ENCODE assay signal across 13 cellular contexts in the genomic region with DNA sequence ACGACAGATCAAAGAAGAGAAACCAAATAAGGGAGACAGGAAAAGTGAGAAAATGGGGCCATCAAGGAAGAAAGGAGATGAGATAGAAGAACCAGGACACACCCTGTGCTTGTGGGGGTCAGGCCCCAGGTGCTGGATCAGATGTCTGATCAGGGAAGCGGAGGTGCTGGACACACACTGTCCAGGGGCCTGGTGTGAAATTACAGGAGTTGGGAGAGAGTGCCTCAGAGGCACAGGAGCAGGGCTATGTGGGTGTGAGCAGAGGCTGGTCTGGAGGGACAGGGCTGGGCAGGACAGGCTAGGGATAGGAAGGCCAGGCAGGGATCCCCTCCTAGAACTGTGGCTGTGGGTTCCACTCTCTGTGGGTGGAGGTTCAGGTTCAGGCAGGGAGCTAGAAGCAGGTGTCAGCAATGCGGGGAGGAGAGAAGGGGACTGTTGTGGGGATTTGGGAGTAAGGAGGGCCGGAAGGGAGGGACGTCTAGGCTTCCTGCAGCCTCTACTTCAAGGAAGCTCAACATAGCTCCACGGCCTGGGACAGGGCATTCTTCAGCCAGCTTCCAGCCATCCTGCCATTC. TPM values are rescaled to one million over a fixed set of nuclear protein-coding genes. Genes with fewer than 3 reads are reported as not detected.
DNase-seq lines count a peak whose midpoint lies in the region; ATAC-seq and TF ChIP-seq lines count a peak whose summit lies in the region.
"Had no signal": no experiment of that assay in that cellular context is flagged by ENCODE, and none has a peak within 500 bp of the region (broad histone marks: within the 10 kb centered on the region; RNA-seq: fewer than 3 reads in every experiment).

No MANE protein-coding gene starts in this region.

- peak overlapping the region; percentile 29 for H2AFZ ChIP-seq in mesenchymal stem cell (ENCODE audit: low read depth, low read length)

- TF ChIP-seq EP300 in stomach (IDR thresholded peaks at IDR 0.05), result no peak

- H4K8ac ChIP-seq in mesenchymal stem cell (ENCODE audit: low read length), result no peak overlapping the region

- H3K27me3 ChIP-seq in mesenchymal stem cell (ENCODE audit: control insufficient read depth in 1 of 2, insufficient read depth in 1 of 2, low read length in 2 of 2), result peaks cover 15 to 16% of the 10 kb centered on the region in 2 experiments
- no peaks in the 10 kb centered on the region for H3K27me3 ChIP-seq in stomach
- H3K27me3 ChIP-seq: esophagus squamous epithelium, ovary had no signal

- peak overlapping the region; percentile 30 for H2AK5ac ChIP-seq in mesenchymal stem cell (ENCODE audit: low read length, severe bottlenecking)

- no peak overlapping the region for H3K4me3 ChIP-seq in mesenchymal stem cell (ENCODE audit: insufficient read depth in 1 of 2, low read depth in 1 of 2, low read length in 2 of 2)
- no peak overlapping the region for H3K4me3 ChIP-seq in coronary artery
- no peak overlapping the region for H3K4me3 ChIP-seq in stomach
- H3K4me3 ChIP-seq: ovary had no signal

- no peak overlapping the region for H3K14ac ChIP-seq in mesenchymal stem cell (ENCODE audit: low read length in 2 of 2)

- no peaks in the 10 kb centered on the region for H3K9me3 Mint-ChIP-seq in activated naive CD4-positive, alpha-beta T cell treated with anti-CD3 and anti-CD28 coated beads, Interleukin-2, amount 50 U/mL, for 72 hours
- no peaks in the 10 kb centered on the region for H3K9me3 Mint-ChIP-seq in activated T-helper 2 cell treated with anti-CD3 and anti-CD28 coated beads, Interferon-gamma antibody, Interleukin-2, Interleukin-4, amounts not matched to agents 10 μg/mL and 5 μg/mL and 100 μg/mL, durations not matched to agents 14 hours and 24 hours and 36 hours

- H3K27ac ChIP-seq in mesenchymal stem cell (ENCODE audit: low read length, poor library complexity, severe bottlenecking) (no peak overlapping the region), temporal lobe (ENCODE audit: low read depth, low read length) (peak overlapping the region; percentile 92), coronary artery (no peak overlapping the region), stomach (no peak overlapping the region)
- H3K27ac ChIP-seq: esophagus squamous epithelium, ovary had no signal

- WGBS in mesenchymal stem cell, result 79% methylated on average over 5 of the region's 6 CpGs
- WGBS in stomach, 5 donors, result 82 to 91% (median 89%) methylated on average over 6 of the region's 6 CpGs

- no peaks in the 10 kb centered on the region for H3K9me3 ChIP-seq in mesenchymal stem cell (ENCODE audit: control insufficient read depth, low read length)
- no peaks in the 10 kb centered on the region for H3K9me3 ChIP-seq in stomach
- H3K9me3 ChIP-seq: esophagus squamous epithelium, ovary had no signal

- TF ChIP-seq CTCF in coronary artery (IDR thresholded peaks at IDR 0.05), result no peak
- TF ChIP-seq CTCF in stomach (IDR thresholded peaks at IDR 0.05), result no peak

- no peak for DNase-seq in activated naive CD4-positive, alpha-beta T cell treated with anti-CD3 and anti-CD28 coated beads, Interleukin-2, amount 50 U/mL, for 72 hours (ENCODE audit: low spot score in 2 of 2)
- no peak for DNase-seq in activated naive CD4-positive, alpha-beta T cell (lab: John Stamatoyannopoulos, UW)
- DNase-seq in activated T-helper 2 cell treated with anti-CD3 and anti-CD28 coated beads, Interferon-gamma antibody, Interleukin-2, Interleukin-4, amounts not matched to agents 10 μg/mL and 5 μg/mL and 100 μg/mL, durations not matched to agents 14 hours and 24 hours and 36 hours (ENCODE audit: low spot score), result no peak
- DNase-seq in mesenchymal stem cell, result no peak
- DNase-seq in cerebellum (ENCODE audit: low spot score), result no peak
- DNase-seq in coronary artery (ENCODE audit: low spot score), result no peak
- no peak for DNase-seq in stomach
- DNase-seq: esophagus squamous epithelium, SW 1271 had no signal

- no peaks in the 10 kb centered on the region for H3K36me3 Mint-ChIP-seq in activated naive CD4-positive, alpha-beta T cell treated with anti-CD3 and anti-CD28 coated beads, Interleukin-2, amount 50 U/mL, for 72 hours
- no peaks in the 10 kb centered on the region for H3K36me3 Mint-ChIP-seq in activated T-helper 2 cell treated with anti-CD3 and anti-CD28 coated beads, Interferon-gamma antibody, Interleukin-2, Interleukin-4, amounts not matched to agents 10 μg/mL and 5 μg/mL and 100 μg/mL, durations not matched to agents 14 hours and 24 hours and 36 hours (ENCODE audit: low read depth)

- H3K9ac ChIP-seq in mesenchymal stem cell (ENCODE audit: low read length), result no peak overlapping the region

- TF ChIP-seq POLR2A in stomach (IDR thresholded peaks at IDR 0.05), result no peak

- no peaks in the 10 kb centered on the region for H3K27me3 Mint-ChIP-seq in activated T-helper 2 cell treated with anti-CD3 and anti-CD28 coated beads, Interferon-gamma antibody, Interleukin-2, Interleukin-4, amounts not matched to agents 10 μg/mL and 5 μg/mL and 100 μg/mL, durations not matched to agents 14 hours and 24 hours and 36 hours (ENCODE audit: low read depth)

- peaks cover 19% of the 10 kb centered on the region for H3K4me1 Mint-ChIP-seq in activated T-helper 2 cell treated with anti-CD3 and anti-CD28 coated beads, Interferon-gamma antibody, Interleukin-2, Interleukin-4, amounts not matched to agents 10 μg/mL and 5 μg/mL and 100 μg/mL, durations not matched to agents 14 hours and 24 hours and 36 hours (ENCODE audit: low read depth)

- H3K79me1 ChIP-seq in mesenchymal stem cell (replicated peaks; ENCODE audit: low read length, poor library complexity, severe bottlenecking), result no peaks in the 10 kb centered on the region

- H2BK12ac ChIP-seq in mesenchymal stem cell (ENCODE audit: low read length in 2 of 2), result no peak overlapping the region

- no peak overlapping the region for H3K4ac ChIP-seq in mesenchymal stem cell (ENCODE audit: low read depth in 1 of 2, low read length in 2 of 2)

- H4K91ac ChIP-seq in mesenchymal stem cell (ENCODE audit: low read length), result no peak overlapping the region

- no peak overlapping the region for H2BK15ac ChIP-seq in mesenchymal stem cell (ENCODE audit: low read depth, poor library complexity, severe bottlenecking)

- H3K18ac ChIP-seq in mesenchymal stem cell (ENCODE audit: low read depth in 1 of 2, low read length in 2 of 2), result no peak overlapping the region

- no peaks in the 10 kb centered on the region for H3K36me3 ChIP-seq in mesenchymal stem cell (ENCODE audit: control insufficient read depth in 1 of 2, insufficient read depth in 2 of 2, low read depth in 1 of 2, low read length in 2 of 2)
- H3K36me3 ChIP-seq in stomach, result no peaks in the 10 kb centered on the region
- H3K36me3 ChIP-seq: esophagus squamous epithelium, ovary had no signal

- H3K4me3 Mint-ChIP-seq in activated T-helper 2 cell treated with anti-CD3 and anti-CD28 coated beads, Interferon-gamma antibody, Interleukin-2, Interleukin-4, amounts not matched to agents 10 μg/mL and 5 μg/mL and 100 μg/mL, durations not matched to agents 14 hours and 24 hours and 36 hours (ENCODE audit: low read depth), result no peak overlapping the region

- intact Hi-C loops in activated T-helper 2 cell treated with anti-CD3 and anti-CD28 coated beads, Interferon-gamma antibody, Interleukin-2, Interleukin-4, amounts not matched to agents 10 μg/mL and 5 μg/mL and 100 μg/mL, durations not matched to agents 14 hours and 24 hours and 36 hours (cut with micrococcal nuclease), result loop anchor here (10.0 kb wide), 1 partner anchor 416 kb away; the partner anchor contains the start of gene ELAPOR1
- intact Hi-C loops in stomach (cut with DNase I; ENCODE audit: low total_unique reads), result loop anchor here (5.0 kb wide), 1 partner anchor 39 kb away; the partner anchor contains the start of gene CYB561D1

- H2BK120ac ChIP-seq in mesenchymal stem cell (ENCODE audit: low read depth, low read length), result no peak overlapping the region

- H3K27ac Mint-ChIP-seq in activated naive CD4-positive, alpha-beta T cell treated with anti-CD3 and anti-CD28 coated beads, Interleukin-2, amount 50 U/mL, for 72 hours, result peak overlapping the region; percentile 63 to 90
- H3K27ac Mint-ChIP-seq in activated T-helper 2 cell treated with anti-CD3 and anti-CD28 coated beads, Interferon-gamma antibody, Interleukin-2, Interleukin-4, amounts not matched to agents 10 μg/mL and 5 μg/mL and 100 μg/mL, durations not matched to agents 14 hours and 24 hours and 36 hours, result peak overlapping the region; percentile 0

- H3K4me1 ChIP-seq in mesenchymal stem cell (ENCODE audit: control insufficient read depth, insufficient read depth, low read depth, low read length), result peaks cover 15% of the 10 kb centered on the region
- peaks cover 0 to 27% (median 20%) of the 10 kb centered on the region in 4 donors for H3K4me1 ChIP-seq in stomach

- no peak overlapping the region for H3K23ac ChIP-seq in mesenchymal stem cell (ENCODE audit: low read length in 2 of 2)

- no peak overlapping the region for H2BK5ac ChIP-seq in mesenchymal stem cell (ENCODE audit: low read depth, low read length, poor library complexity, severe bottlenecking)

- no peak overlapping the region for H3K4me2 ChIP-seq in mesenchymal stem cell (ENCODE audit: low read length, poor library complexity, severe bottlenecking)

- ATAC-seq in activated naive CD4-positive, alpha-beta T cell treated with anti-CD3 and anti-CD28 coated beads, Interleukin-2, amount 50 U/mL, for 72 hours, result no peak

RNA-seq across cellular contexts. Expression of gene GPR61, which starts 8.4 kb away (rescaled TPM):
- total RNA-seq in activated naive CD4-positive, alpha-beta T cell treated with anti-CD3 and anti-CD28 coated beads, Interleukin-2, amount 50 U/mL, for 72 hours, result under 1 TPM in 1 of 2 donors, not detected in 1; 0.57 TPM
- total RNA-seq in activated T-helper 2 cell treated with anti-CD3 and anti-CD28 coated beads, Interferon-gamma antibody, Interleukin-2, Interleukin-4, amounts not matched to agents 10 μg/mL and 5 μg/mL and 100 μg/mL, durations not matched to agents 14 hours and 24 hours and 36 hours, result 0.43 TPM in 1 of 2 replicates, not detected in the other
- polyA plus RNA-seq in mesenchymal stem cell (2013, experiment 1 of 2), result not detected
- polyA plus RNA-seq in mesenchymal stem cell (2013, experiment 2 of 2), result not detected
- total RNA-seq in temporal lobe (4.2 TPM), cerebellum (10.9 TPM), stomach (not detected)
- under 1 TPM in 1 of 3 donors, not detected in 2; 0.12 TPM for polyA plus RNA-seq in stomach
- total RNA-seq: esophagus squamous epithelium, HT-29, ovary, ureter had no signal

RNA-seq across cellular contexts. Expression of gene GNAI3, which starts 17.1 kb away (rescaled TPM):
- 10 to 100 TPM in 1 of 2 donors, 1 to 10 TPM in 1; 8.9 to 10.1 TPM for total RNA-seq in activated naive CD4-positive, alpha-beta T cell treated with anti-CD3 and anti-CD28 coated beads, Interleukin-2, amount 50 U/mL, for 72 hours
- total RNA-seq in activated T-helper 2 cell treated with anti-CD3 and anti-CD28 coated beads, Interferon-gamma antibody, Interleukin-2, Interleukin-4, amounts not matched to agents 10 μg/mL and 5 μg/mL and 100 μg/mL, durations not matched to agents 14 hours and 24 hours and 36 hours, result 8.9 and 9.4 TPM in 2 replicates
- polyA plus RNA-seq in mesenchymal stem cell (2013, experiment 1 of 2), result 6.2 TPM
- 6.5 TPM for polyA plus RNA-seq in mesenchymal stem cell (2013, experiment 2 of 2)
- total RNA-seq in temporal lobe (10.1 TPM), cerebellum (13.2 TPM), stomach (10 to 100 TPM in 1 of 5 donors, 1 to 10 TPM in 3, under 1 TPM in 1; 0.58 to 12.7 (median 3.2) TPM)
- polyA plus RNA-seq in stomach, result 1 to 10 TPM; 2.6 to 3.1 (median 2.7) TPM

RNA-seq across cellular contexts. Expression of gene AMIGO1, which starts 21.8 kb away (rescaled TPM):
- total RNA-seq in activated naive CD4-positive, alpha-beta T cell treated with anti-CD3 and anti-CD28 coated beads, Interleukin-2, amount 50 U/mL, for 72 hours, result 1 to 10 TPM in 1 of 2 donors, under 1 TPM in 1; 0.97 to 1.3 TPM
- 0.66 and 0.92 TPM in 2 replicates for total RNA-seq in activated T-helper 2 cell treated with anti-CD3 and anti-CD28 coated beads, Interferon-gamma antibody, Interleukin-2, Interleukin-4, amounts not matched to agents 10 μg/mL and 5 μg/mL and 100 μg/mL, durations not matched to agents 14 hours and 24 hours and 36 hours
- polyA plus RNA-seq in mesenchymal stem cell (2013, experiment 1 of 2), result 0.36 TPM
- polyA plus RNA-seq in mesenchymal stem cell (2013, experiment 2 of 2), result 0.36 TPM
- 11.1 TPM for total RNA-seq in temporal lobe
- 10.1 TPM for total RNA-seq in cerebellum
- 10 to 100 TPM in 1 of 5 donors, 1 to 10 TPM in 4; 1.7 to 25.7 (median 3.5) TPM for total RNA-seq in stomach
- polyA plus RNA-seq in stomach, result 1 to 10 TPM; 1.3 to 1.8 (median 1.7) TPM

RNA-seq across cellular contexts. Expression of gene CYB561D1, which starts 37.4 kb away (rescaled TPM):
- 10 to 100 TPM; 11.3 to 14.9 TPM for total RNA-seq in activated naive CD4-positive, alpha-beta T cell treated with anti-CD3 and anti-CD28 coated beads, Interleukin-2, amount 50 U/mL, for 72 hours
- 11.1 and 13.6 TPM in 2 replicates for total RNA-seq in activated T-helper 2 cell treated with anti-CD3 and anti-CD28 coated beads, Interferon-gamma antibody, Interleukin-2, Interleukin-4, amounts not matched to agents 10 μg/mL and 5 μg/mL and 100 μg/mL, durations not matched to agents 14 hours and 24 hours and 36 hours
- 4.1 TPM for polyA plus RNA-seq in mesenchymal stem cell (2013, experiment 1 of 2)
- 4.2 TPM for polyA plus RNA-seq in mesenchymal stem cell (2013, experiment 2 of 2)
- total RNA-seq in temporal lobe (5.7 TPM), cerebellum (5.4 TPM), stomach (1 to 10 TPM; 1.8 to 6.4 (median 2.3) TPM)
- 1 to 10 TPM; 1.8 to 4.4 (median 4.1) TPM for polyA plus RNA-seq in stomach

RNA-seq across cellular contexts. Expression of gene ATXN7L2, which starts 47.6 kb away (rescaled TPM):
- total RNA-seq in activated naive CD4-positive, alpha-beta T cell treated with anti-CD3 and anti-CD28 coated beads, Interleukin-2, amount 50 U/mL, for 72 hours, result 10 to 100 TPM; 11.5 to 21.9 TPM
- 11.9 and 12.9 TPM in 2 replicates for total RNA-seq in activated T-helper 2 cell treated with anti-CD3 and anti-CD28 coated beads, Interferon-gamma antibody, Interleukin-2, Interleukin-4, amounts not matched to agents 10 μg/mL and 5 μg/mL and 100 μg/mL, durations not matched to agents 14 hours and 24 hours and 36 hours
- 2.0 TPM for polyA plus RNA-seq in mesenchymal stem cell (2013, experiment 1 of 2)
- polyA plus RNA-seq in mesenchymal stem cell (2013, experiment 2 of 2), result 2.0 TPM
- total RNA-seq in temporal lobe, result 4.2 TPM
- total RNA-seq in cerebellum, result 5.6 TPM
- 1 to 10 TPM in 3 of 5 donors, under 1 TPM in 1, not detected in 1; 0.29 to 5.1 (median 2.6) TPM for total RNA-seq in stomach
- 1 to 10 TPM in 2 of 3 donors, under 1 TPM in 1; 0.76 to 6.3 (median 5.2) TPM for polyA plus RNA-seq in stomach
